ENCODE assay signal across 8 cellular contexts in genomic region chrX:10189317-10190268, GRCh38. TPM values are rescaled to one million over a fixed set of nuclear protein-coding genes. Genes with fewer than 3 reads are reported as not detected.
A peak's percentile ranks its signal among the peaks of the same experiment; 100 is the strongest.
DNase-seq lines count a peak whose midpoint lies in the region; ATAC-seq and TF ChIP-seq lines count a peak whose summit lies in the region.

No MANE protein-coding gene starts in this region.

- no peaks in the 10 kb centered on the region for H3K9me2 ChIP-seq in SU-DHL-6 (replicated peaks; ENCODE audit: insufficient read depth, low read length)

- H3K9ac ChIP-seq in SU-DHL-6 (ENCODE audit: low read length) = no peak overlapping the region

- TF ChIP-seq POLR2A in adrenal gland (IDR thresholded peaks at IDR 0.05) = no peak

- H3K4me2 ChIP-seq in SU-DHL-6 (ENCODE audit: low read depth, low read length, poor library complexity, severe bottlenecking) = no peak overlapping the region

- H3K4me1 ChIP-seq in adrenal gland (replicated peaks in 1 of 2) = peaks cover 0 to 3% of the 10 kb centered on the region in 2 donors

- ATAC-seq in GM21825 (IDR thresholded peaks at IDR 0.05; ENCODE audit: unreplicated experiment) (peak; percentile 79), left cardiac atrium (peak; percentile 88 to 93)

- H3K36me3 ChIP-seq in MG63 (no peaks in the 10 kb centered on the region), SU-DHL-6 (ENCODE audit: low read length) (no peaks in the 10 kb centered on the region), adrenal gland (replicated peaks in 1 of 2) (no peaks in the 10 kb centered on the region)

- no peaks in the 10 kb centered on the region for H3K27me3 ChIP-seq in MG63
- no peaks in the 10 kb centered on the region for H3K27me3 ChIP-seq in SU-DHL-6 (ENCODE audit: low read length)
- no peaks in the 10 kb centered on the region for H3K27me3 ChIP-seq in adrenal gland

- no peaks in the 10 kb centered on the region for H3K79me2 ChIP-seq in SU-DHL-6 (ENCODE audit: insufficient read depth, low read length)

- DNase-seq in EL = peak; percentile 57
- DNase-seq in MG63 = peak; percentile 46
- DNase-seq in adrenal gland = peak; percentile 62 to 88 (median 74)
- DNase-seq in left cardiac atrium = peak; percentile 70
- DNase-seq in retina = peak; percentile 88
- no peak for DNase-seq in NCI-H2029 treated with DMSO at 0.1 percent for 48 hours (lab: John Stamatoyannopoulos, UW)

- H3K9me3 ChIP-seq in MG63 (no peaks in the 10 kb centered on the region), SU-DHL-6 (ENCODE audit: insufficient read depth, low read length) (no peaks in the 10 kb centered on the region), adrenal gland (replicated peaks in 1 of 3) (no peaks in the 10 kb centered on the region)

- H2AFZ ChIP-seq in SU-DHL-6 (ENCODE audit: low read depth, low read length, severe bottlenecking) = no peak overlapping the region

- WGBS in adrenal gland, 4 donors = 31 to 47% (median 36%) methylated on average over 11 to 16 of the region's 16 CpGs

- H3F3A ChIP-seq in SU-DHL-6 (ENCODE audit: insufficient read depth) = no peaks in the 10 kb centered on the region

- TF ChIP-seq CTCF in SU-DHL-6 (IDR thresholded peaks at IDR 0.05; ENCODE audit: insufficient read depth, low read length, poor library complexity, severe bottlenecking) (peak; percentile 56), adrenal gland (IDR thresholded peaks at IDR 0.05) (peak; percentile 62 to 91 (median 82))

- H3K4me3 ChIP-seq in MG63 (no peak overlapping the region), SU-DHL-6 (ENCODE audit: insufficient read depth, low read length, poor library complexity, severe bottlenecking) (no peak overlapping the region), adrenal gland (no peak overlapping the region)

- intact Hi-C loops in adrenal gland (cut with DNase I) (loop anchor here (10.0 kb wide), 3 partner anchors 445 to 945 kb away; no protein-coding TSS in a partner anchor), left cardiac atrium (cut with DNase I) (loop anchor here (2.0 to 10.0 kb wide), 4 partner anchors 138 to 948 kb away; no protein-coding TSS in a partner anchor)

- no peaks in the 10 kb centered on the region for H4K20me1 ChIP-seq in SU-DHL-6 (ENCODE audit: low read depth, low read length)

- H3K27ac ChIP-seq in SU-DHL-6 (ENCODE audit: low read depth, low read length) (no peak overlapping the region), adrenal gland (peak overlapping the region in 1 of 5 donors; percentile 6)

RNA-seq across cellular contexts. Expression of gene CLCN4, which starts 32.8 kb away (rescaled TPM):
- 2.3 and 7.1 TPM in 2 replicates for total RNA-seq in MG63 (2014; rRNA removed; shearing (Covaris generic); ENCODE audit: low replicate concordance)
- total RNA-seq in adrenal gland = 1 to 10 TPM; 3.6 to 8.8 (median 5.0) TPM
- 1 to 10 TPM; 1.2 to 3.6 (median 1.3) TPM for polyA plus RNA-seq in adrenal gland
- 10 to 100 TPM; 22.2 to 22.8 TPM for total RNA-seq in left cardiac atrium
